ENCODE assay signal across 30 cellular contexts in genomic region chr3:85881833-85882393, GRCh38.
"Had no signal": no experiment of that assay in that cellular context is flagged by ENCODE, and none has a peak within 500 bp of the region (broad histone marks: within the 10 kb centered on the region; RNA-seq: fewer than 3 reads in every experiment).

No MANE protein-coding gene starts in this region.

- DNase-seq: activated B cell treated with CpG ODN at 0.5 μM for 24 hours; activated CD4-positive, alpha-beta T cell treated with anti-CD3 and anti-CD28 coated beads for 48 hours; activated CD4-positive, alpha-beta T cell treated with anti-CD3 and anti-CD28 coated beads, Interleukin-2, amount 50 U/mL, for 1 hour; activated CD4-positive, alpha-beta T cell treated with anti-CD3 and anti-CD28 coated beads, Interleukin-2, amount 50 U/mL, for 48 hours; activated CD8-positive, alpha-beta memory T cell treated with anti-CD3 and anti-CD28 coated beads for 24 hours; activated CD8-positive, alpha-beta T cell treated with anti-CD3 and anti-CD28 coated beads for 36 hours; activated effector memory CD4-positive, alpha-beta T cell treated with anti-CD3 and anti-CD28 coated beads, Interleukin-2, amount 50 U/mL, for 16 hours; activated naive CD4-positive, alpha-beta T cell treated with anti-CD3 and anti-CD28 coated beads for 36 hours; activated naive CD8-positive, alpha-beta T cell treated with anti-CD3 and anti-CD28 coated beads for 36 hours; activated naive CD8-positive, alpha-beta T cell treated with anti-CD3 and anti-CD28 coated beads, Interleukin-2, amount 50 U/mL, for 24 hours; activated T-cell treated with anti-CD3 and anti-CD28 coated beads, Interleukin-2, amount 50 U/mL, for 1 hour; activated T-cell treated with anti-CD3 and anti-CD28 coated beads, Interleukin-2, amount 50 U/mL, for 48 hours; adrenal gland; amygdala; body of pancreas; cortex of kidney; dermis blood vessel endothelial cell; effector CD4-positive, alpha-beta T cell; effector memory CD8-positive, alpha-beta T cell; esophagus squamous epithelium; foreskin melanocyte; heart right ventricle; T-helper 2 cell had no signal

- H3K36me3 ChIP-seq: adrenal gland, esophagus squamous epithelium, gastroesophageal sphincter, heart right ventricle had no signal

- H3K9me3 Mint-ChIP-seq: activated naive CD4-positive, alpha-beta T cell treated with anti-CD3 and anti-CD28 coated beads for 36 hours; activated naive CD4-positive, alpha-beta T cell treated with anti-CD3 and anti-CD28 coated beads, Interleukin-2, amount 50 U/mL, for 24 hours; activated naive CD8-positive, alpha-beta T cell treated with anti-CD3 and anti-CD28 coated beads for 36 hours; activated T-helper 1 cell treated with anti-CD3 and anti-CD28 coated beads, Interleukin-12 subunit alpha, Interleukin-12 subunit beta, Interleukin-2, Interleukin-4 antibody, amounts not matched to agents 30 ng/mL and 10 ng/mL and 1 ng/mL, durations not matched to agents 14 hours and 24 hours and 36 hours had no signal

- H3K27me3 ChIP-seq: adrenal gland, body of pancreas, esophagus squamous epithelium, gastroesophageal sphincter, heart right ventricle, hepatocyte had no signal

- ATAC-seq: activated CD4-positive, CD25-positive, alpha-beta regulatory T cell treated with anti-CD3 and anti-CD28 coated beads, Interleukin-2, amount 50 U/mL, for 24 hours; activated CD8-positive, alpha-beta T cell treated with anti-CD3 and anti-CD28 coated beads for 36 hours; activated naive CD8-positive, alpha-beta T cell treated with anti-CD3 and anti-CD28 coated beads, Interleukin-2, amount 50 U/mL, for 24 hours; body of pancreas; effector memory CD8-positive, alpha-beta T cell; gastroesophageal sphincter; heart right ventricle had no signal

- H3K27me3 Mint-ChIP-seq: activated B cell treated with CpG ODN at 0.5 μM for 24 hours; activated CD8-positive, alpha-beta T cell treated with anti-CD3 and anti-CD28 coated beads for 36 hours; activated naive CD4-positive, alpha-beta T cell treated with anti-CD3 and anti-CD28 coated beads, Interleukin-2, amount 50 U/mL, for 24 hours; activated naive CD8-positive, alpha-beta T cell treated with anti-CD3 and anti-CD28 coated beads for 36 hours; activated naive CD8-positive, alpha-beta T cell treated with anti-CD3 and anti-CD28 coated beads, Interleukin-2, amount 50 U/mL, for 24 hours; effector memory CD8-positive, alpha-beta T cell had no signal

- H3K79me2 ChIP-seq: hepatocyte had no signal

- H3K4me3 ChIP-seq: adrenal gland, body of pancreas, esophagus squamous epithelium, gastroesophageal sphincter, heart right ventricle, hepatocyte had no signal

- H2AFZ ChIP-seq: hepatocyte had no signal

- H3K4me1 ChIP-seq: adrenal gland, body of pancreas, esophagus squamous epithelium, gastroesophageal sphincter, heart right ventricle had no signal

- H3K27ac ChIP-seq: adrenal gland, body of pancreas, epithelial cell of prostate, esophagus squamous epithelium, gastroesophageal sphincter, heart right ventricle, hepatocyte had no signal

- H3K4me1 Mint-ChIP-seq: activated B cell treated with CpG ODN at 0.5 μM for 24 hours; activated naive CD4-positive, alpha-beta T cell treated with anti-CD3 and anti-CD28 coated beads, Interleukin-2, amount 50 U/mL, for 24 hours; activated naive CD8-positive, alpha-beta T cell treated with anti-CD3 and anti-CD28 coated beads for 36 hours; activated naive CD8-positive, alpha-beta T cell treated with anti-CD3 and anti-CD28 coated beads, Interleukin-2, amount 50 U/mL, for 24 hours had no signal

- H3K4me3 Mint-ChIP-seq: activated B cell treated with CpG ODN at 0.5 μM for 24 hours; activated CD8-positive, alpha-beta T cell treated with anti-CD3 and anti-CD28 coated beads for 36 hours; activated naive CD4-positive, alpha-beta T cell treated with anti-CD3 and anti-CD28 coated beads for 36 hours; activated naive CD4-positive, alpha-beta T cell treated with anti-CD3 and anti-CD28 coated beads, Interleukin-2, amount 50 U/mL, for 24 hours; activated naive CD8-positive, alpha-beta T cell treated with anti-CD3 and anti-CD28 coated beads for 36 hours; activated naive CD8-positive, alpha-beta T cell treated with anti-CD3 and anti-CD28 coated beads, Interleukin-2, amount 50 U/mL, for 24 hours; activated T-helper 1 cell treated with anti-CD3 and anti-CD28 coated beads, Interleukin-12 subunit alpha, Interleukin-12 subunit beta, Interleukin-2, Interleukin-4 antibody, amounts not matched to agents 30 ng/mL and 10 ng/mL and 1 ng/mL, durations not matched to agents 14 hours and 24 hours and 36 hours; effector memory CD8-positive, alpha-beta T cell had no signal

- H3K36me3 Mint-ChIP-seq: activated naive CD4-positive, alpha-beta T cell treated with anti-CD3 and anti-CD28 coated beads, Interleukin-2, amount 50 U/mL, for 24 hours; activated naive CD8-positive, alpha-beta T cell treated with anti-CD3 and anti-CD28 coated beads for 36 hours had no signal

- H3K9me3 ChIP-seq: adrenal gland, body of pancreas, esophagus squamous epithelium, gastroesophageal sphincter had no signal

- H3K27ac Mint-ChIP-seq: activated B cell treated with CpG ODN at 0.5 μM for 24 hours; activated CD8-positive, alpha-beta T cell treated with anti-CD3 and anti-CD28 coated beads for 36 hours; activated naive CD4-positive, alpha-beta T cell treated with anti-CD3 and anti-CD28 coated beads for 36 hours; activated naive CD4-positive, alpha-beta T cell treated with anti-CD3 and anti-CD28 coated beads, Interleukin-2, amount 50 U/mL, for 24 hours; activated naive CD8-positive, alpha-beta T cell treated with anti-CD3 and anti-CD28 coated beads for 36 hours; activated naive CD8-positive, alpha-beta T cell treated with anti-CD3 and anti-CD28 coated beads, Interleukin-2, amount 50 U/mL, for 24 hours; activated T-helper 1 cell treated with anti-CD3 and anti-CD28 coated beads, Interleukin-12 subunit alpha, Interleukin-12 subunit beta, Interleukin-2, Interleukin-4 antibody, amounts not matched to agents 30 ng/mL and 10 ng/mL and 1 ng/mL, durations not matched to agents 14 hours and 24 hours and 36 hours; activated T-helper 2 cell treated with anti-CD3 and anti-CD28 coated beads, Interferon-gamma antibody, Interleukin-2, Interleukin-4, amounts not matched to agents 10 μg/mL and 5 μg/mL and 100 μg/mL, durations not matched to agents 14 hours and 24 hours and 36 hours; effector memory CD8-positive, alpha-beta T cell had no signal

- H3K4me2 ChIP-seq: hepatocyte had no signal
